Comparison of ENCODE assay signal across 10 cellular contexts in the genomic region with DNA sequence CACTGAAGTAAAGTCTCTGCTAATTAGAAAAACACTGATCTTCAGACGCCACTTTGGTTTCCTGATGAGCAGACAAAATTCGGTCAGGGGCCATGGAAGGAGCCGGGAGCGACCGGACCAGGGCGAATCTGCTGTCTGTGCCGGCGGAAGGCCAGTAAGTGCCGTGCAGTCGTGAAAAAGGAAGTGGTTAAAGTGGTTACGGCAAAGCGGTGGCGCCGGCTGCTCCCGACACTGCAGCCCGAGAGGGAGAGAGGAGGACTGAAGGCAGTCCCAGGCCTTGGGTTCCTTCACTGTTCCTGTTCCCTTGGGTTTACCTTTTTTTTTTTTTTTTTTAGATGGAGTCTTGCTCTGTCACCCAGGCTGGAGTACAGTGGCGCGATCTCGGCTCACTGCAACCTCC. TPM values are rescaled to one million over a fixed set of nuclear protein-coding genes. Genes with fewer than 3 reads are reported as not detected.
A peak's percentile ranks its signal among the peaks of the same experiment; 100 is the strongest.
DNase-seq lines count a peak whose midpoint lies in the region; ATAC-seq, FAIRE-seq and TF ChIP-seq lines count a peak whose summit lies in the region.
"Had no signal": no experiment of that assay in that cellular context is flagged by ENCODE, and none has a peak within 500 bp of the region (broad histone marks: within the 10 kb centered on the region; RNA-seq: fewer than 3 reads in every experiment).

No MANE protein-coding gene starts in this region.

- CTCF ChIA-PET in RWPE1 (lab: Yijun Ruan, JAX): no interaction called here

- peak; percentile 81 for DNase-seq in GM18507 (ENCODE audit: extremely low spot score, insufficient read length, low read depth)
- DNase-seq in RWPE1 (ENCODE audit: low spot score): no peak
- peak; percentile 41 for DNase-seq in activated effector memory CD4-positive, alpha-beta T cell treated with Interleukin-2 at 50 U/mL for 16 hours
- DNase-seq in 8988T: no peak
- no peak for DNase-seq in A172 (ENCODE audit: low spot score)
- DNase-seq in kidney glomerular epithelial cell (lab: John Stamatoyannopoulos, UW): no peak

- H3K9ac ChIP-seq in skeletal muscle satellite cell (ENCODE audit: low read depth, low read length): peak overlapping the region; percentile 59

- H3K27ac ChIP-seq in RWPE1: 0 out of 2 replicates have a peak overlapping the region, but pooled peaks have one; percentile 9

- ATAC-seq in HG02642 (IDR thresholded peaks at IDR 0.05; ENCODE audit: poor library complexity, unreplicated experiment): no peak

- no peak overlapping the region for H3K4me3 ChIP-seq in skeletal muscle satellite cell (ENCODE audit: low read length)

- peaks cover 3% of the 10 kb centered on the region for H3K36me3 ChIP-seq in skeletal muscle satellite cell (ENCODE audit: insufficient read depth, low read length)

- no peak for TF ChIP-seq CTCF in RWPE1 (conservative IDR thresholded peaks at IDR 0.05; ENCODE audit: low read depth)

- peaks cover 45% of the 10 kb centered on the region for H3K4me1 ChIP-seq in skeletal muscle satellite cell (ENCODE audit: control insufficient read depth, insufficient read depth, low read length)

- POLR2A ChIA-PET in RWPE1 (lab: Yijun Ruan, JAX; ENCODE audit: low non-redundant PET): no interaction called here

- H3K4me2 ChIP-seq in skeletal muscle satellite cell (ENCODE audit: low read length): peak overlapping the region; percentile 59

- FAIRE-seq in GM18507 (lab: Jason Lieb, UNC): peak; percentile 96
- FAIRE-seq: astrocyte had no signal

- no peaks in the 10 kb centered on the region for H3K9me3 ChIP-seq in skeletal muscle satellite cell (replicated peaks; ENCODE audit: low read length)

- H3K27me3 ChIP-seq in skeletal muscle satellite cell (ENCODE audit: control insufficient read depth, insufficient read depth, low read length): no peaks in the 10 kb centered on the region

RNA-seq across cellular contexts. Expression of a gene that starts 17.3 kb away (rescaled TPM):
- 4.8 and 6.6 TPM in 2 replicates for total RNA-seq in skeletal muscle satellite cell (2012; rRNA removed)
- 8.7 and 10.5 TPM in 2 replicates for total RNA-seq in A172 (2014; rRNA removed; shearing (Covaris generic))

RNA-seq across cellular contexts. Expression of a gene that starts 17.6 kb away (rescaled TPM):
- total RNA-seq in skeletal muscle satellite cell (2012; rRNA removed): 23.6 and 28.4 TPM in 2 replicates
- total RNA-seq in A172 (2014; rRNA removed; shearing (Covaris generic)): 38.7 and 41.0 TPM in 2 replicates

RNA-seq across cellular contexts. Expression of a gene that starts 29.3 kb away (rescaled TPM):
- 1.5 TPM in 1 of 2 replicates, not detected in the other for total RNA-seq in skeletal muscle satellite cell (2012; rRNA removed)
- total RNA-seq in A172 (2014; rRNA removed; shearing (Covaris generic)): not detected in 2 replicates
- total RNA-seq: astrocyte, neural crest cell had no signal

RNA-seq across cellular contexts. Expression of a gene that starts 41.8 kb away (rescaled TPM):
- total RNA-seq in skeletal muscle satellite cell (2012; rRNA removed): 0.25 TPM in 1 of 2 replicates, not detected in the other
- 0.22 TPM in 1 of 2 replicates, not detected in the other for total RNA-seq in A172 (2014; rRNA removed; shearing (Covaris generic))
- total RNA-seq: astrocyte had no signal

RNA-seq across cellular contexts. Expression of a gene that starts 49.7 kb away (rescaled TPM):
- 50.5 and 54.2 TPM in 2 replicates for total RNA-seq in skeletal muscle satellite cell (2012; rRNA removed)
- total RNA-seq in A172 (2014; rRNA removed; shearing (Covaris generic)): 56.7 and 121 TPM in 2 replicates

Comparison
In these comparisons a context has a peak if more than half of its experiments do, and no peak if none do; other contexts are left out.
1. DNase-seq: peak in GM18507 (single experiment) and activated effector memory CD4-positive, alpha-beta T cell treated with Interleukin-2 at 50 U/mL for 16 hours (single experiment); none in RWPE1 (single experiment), 8988T (single experiment), A172 (single experiment) and kidney glomerular epithelial cell (single experiment).